In genomic region chr1:81682490-81682889, GRCh38 we compare ENCODE assay signal across 16 cellular contexts.
A peak's percentile ranks its signal among the peaks of the same experiment; 100 is the strongest.
DNase-seq lines count a peak whose midpoint lies in the region; ATAC-seq, FAIRE-seq and TF ChIP-seq lines count a peak whose summit lies in the region.
"Had no signal": no experiment of that assay in that cellular context is flagged by ENCODE, and none has a peak within 500 bp of the region (broad histone marks: within the 10 kb centered on the region; RNA-seq: fewer than 3 reads in every experiment).

No MANE protein-coding gene starts in this region.

- no peaks in the 10 kb centered on the region for H4K20me1 ChIP-seq in H1 (replicated peaks in 1 of 2; ENCODE audit: control insufficient read depth in 1 of 2, insufficient read depth in 2 of 2, low read length in 2 of 2)
- H4K20me1 ChIP-seq in Karpas-422 (ENCODE audit: insufficient read depth, low read depth, low read length): no peaks in the 10 kb centered on the region

- no peak overlapping the region for H3K4ac ChIP-seq in H1 (replicated peaks; ENCODE audit: insufficient read length, low read depth, low read length)

- H2AFZ ChIP-seq in H1 (ENCODE audit: low read length) (no peak overlapping the region), Karpas-422 (ENCODE audit: low read length) (no peak overlapping the region)
- H2AFZ ChIP-seq: parathyroid adenoma had no signal

- H3K23me2 ChIP-seq in H1 (ENCODE audit: low read depth, low read length): 0 out of 2 replicates have a peak, but pooled peaks cover 2% of the 10 kb centered on the region

- peak overlapping the region; percentile 3; the same call in 1 of the 2 replicates for H2BK12ac ChIP-seq in H1 (ENCODE audit: low read depth, low read length)

- H4K8ac ChIP-seq in H1 (ENCODE audit: extremely low read depth, insufficient read depth, low read length): no peak overlapping the region

- no peak overlapping the region for H3K56ac ChIP-seq in H1 (replicated peaks; ENCODE audit: insufficient read length, low read depth, low read length)

- H3K9me3 ChIP-seq in H1 (ENCODE audit: insufficient read depth in 2 of 2, low read depth in 1 of 2, low read length in 1 of 2) (no peaks in the 10 kb centered on the region; a peak in 1 of 4 replicates), Karpas-422 (ENCODE audit: low read length) (peaks cover 7% of the 10 kb centered on the region)
- H3K9me3 ChIP-seq: colonic mucosa had no signal

- H3K4me2 ChIP-seq in H1 (ENCODE audit: insufficient read depth in 1 of 2, low read depth in 2 of 2, low read length in 2 of 2): peak overlapping the region; percentile 44 to 58; a peak in 3 of 4 replicates
- no peak overlapping the region for H3K4me2 ChIP-seq in Karpas-422 (ENCODE audit: low read depth, low read length, poor library complexity, severe bottlenecking)

- FAIRE-seq in H1 (lab: Jason Lieb, UNC): peak; percentile 85
- FAIRE-seq: GM12878 had no signal

- peaks cover 6% of the 10 kb centered on the region for H3K9me3 Mint-ChIP-seq in Calu3 (ENCODE audit: low read depth, unreplicated experiment)
- peaks cover 28% of the 10 kb centered on the region for H3K9me3 Mint-ChIP-seq in nephron
- H3K9me3 Mint-ChIP-seq: activated naive CD4-positive, alpha-beta T cell treated with anti-CD3 and anti-CD28 coated beads, Interleukin-2, amount 50 U/mL, for 24 hours had no signal

- H2BK5ac ChIP-seq in H1 (ENCODE audit: low read depth, low read length): 0 out of 2 replicates have a peak overlapping the region, but pooled peaks have one; percentile 3

- no peak for TF ChIP-seq EP300 in H1 (IDR thresholded peaks at IDR 0.05; ENCODE audit: borderline replicate concordance in 1 of 2, low read depth in 2 of 2, low read length in 2 of 2)

- H3K79me2 ChIP-seq in H1 (ENCODE audit: control insufficient read depth in 1 of 2, insufficient read depth in 2 of 2, low read length in 2 of 2): no peaks in the 10 kb centered on the region
- H3K79me2 ChIP-seq in Karpas-422 (ENCODE audit: low read length): no peaks in the 10 kb centered on the region
- H3K79me2 ChIP-seq: parathyroid adenoma had no signal

- CTCF ChIA-PET in Calu3 (lab: Charles Lee) (interaction anchor here (0.6 to 0.8 kb wide), 3 partner anchors 13 to 140 kb away, joined by 3 to 4 read pairs (median 3); no protein-coding TSS in a partner anchor), H1 (lab: Charles Lee; ENCODE audit: partially characterized antibody) (no interaction called here)

- 0 out of 2 replicates have a peak overlapping the region, but pooled peaks have one; percentile 88 for H2BK20ac ChIP-seq in H1 (ENCODE audit: low read length)

- no peak overlapping the region for H4K5ac ChIP-seq in H1 (ENCODE audit: insufficient read length, low read depth, low read length)

- H3K36me3 Mint-ChIP-seq in Calu3 (ENCODE audit: insufficient read depth, unreplicated experiment) (peaks cover 12% of the 10 kb centered on the region), nephron (ENCODE audit: low read depth) (peaks cover 4% of the 10 kb centered on the region)
- H3K36me3 Mint-ChIP-seq: activated naive CD4-positive, alpha-beta T cell treated with anti-CD3 and anti-CD28 coated beads, Interleukin-2, amount 50 U/mL, for 24 hours had no signal

- H3K4me1 ChIP-seq in H1 (replicated peaks in 1 of 4; ENCODE audit: control insufficient read depth in 3 of 4, insufficient read depth in 4 of 4, low read length in 3 of 4) (peaks cover 5 to 27% (median 15%) of the 10 kb centered on the region in 4 experiments; a peak in 4 of 7 replicates), foreskin keratinocyte (no peaks in the 10 kb centered on the region), Karpas-422 (ENCODE audit: low read length) (no peaks in the 10 kb centered on the region)
- H3K4me1 ChIP-seq: colonic mucosa, parathyroid adenoma had no signal

- no peak overlapping the region; the same call in 1 of the 2 replicates for H3K18ac ChIP-seq in H1 (ENCODE audit: extremely low read depth, low read length)

- H4K91ac ChIP-seq in H1 (replicated peaks; ENCODE audit: insufficient read length, low read length): no peak overlapping the region

- intact Hi-C loops in Calu3 (cut with micrococcal nuclease; ENCODE audit: unreplicated experiment): loop anchor here (2.0 to 5.0 kb wide), 2 partner anchors 20 to 120 kb away; partner anchors contain the start of gene ADGRL2

- 51% methylated on average over 7 of the region's 7 CpGs; no CpG with 5 or more reads in 1 of the 2 experiments for WGBS in H1 (ENCODE audit: extremely low coverage in 1 of 2, insufficient coverage in 1 of 2, insufficient read length in 1 of 2, insufficient replicate concordance in 2 of 2, low coverage in 1 of 2, low lambda C conversion rate in 2 of 2, missing lambda C conversion rate in 1 of 2), 2 experiments

- H3K36me3 ChIP-seq in H1 (ENCODE audit: control insufficient read depth in 2 of 4, insufficient read depth in 4 of 4, low read length in 3 of 4) (peaks cover 0 to 2% (median 0%) of the 10 kb centered on the region in 4 experiments; a peak in 1 of 8 replicates), Karpas-422 (ENCODE audit: insufficient read depth, low read length) (no peaks in the 10 kb centered on the region)
- H3K36me3 ChIP-seq: colonic mucosa, WERI-Rb-1 had no signal

- H3K27ac ChIP-seq in H1 (ENCODE audit: low read depth, low read length) (0 out of 2 replicates have a peak overlapping the region, but pooled peaks have one; percentile 9), foreskin keratinocyte (no peak overlapping the region), Karpas-422 (ENCODE audit: low read length) (no peak overlapping the region)
- H3K27ac ChIP-seq: colonic mucosa, parathyroid adenoma, WERI-Rb-1 had no signal

- no peak overlapping the region for H3K14ac ChIP-seq in H1 (ENCODE audit: insufficient read length)

- H2BK120ac ChIP-seq in H1 (replicated peaks; ENCODE audit: low read depth, low read length): no peak overlapping the region

- TF ChIP-seq RAD21 in H1 (IDR thresholded peaks at IDR 0.05 in 1 of 2, conservative IDR thresholded peaks at IDR 0.05 in 1 of 2; ENCODE audit: low read depth in 2 of 2, low read length in 2 of 2): no peak

- no peak overlapping the region for H3K9ac ChIP-seq in H1 (replicated peaks in 1 of 4; ENCODE audit: extremely low read depth in 1 of 4, low read depth in 3 of 4, low read length in 3 of 4)
- no peak overlapping the region for H3K9ac ChIP-seq in Karpas-422 (ENCODE audit: low read length)
- H3K9ac ChIP-seq: parathyroid adenoma had no signal

- POLR2A ChIA-PET in H1 (lab: Charles Lee; ENCODE audit: partially characterized antibody): interaction anchor here (0.8 to 2.1 kb wide), 5 partner anchors 11 to 120 kb away, joined by 3 to 10 read pairs (median 3); no protein-coding TSS in a partner anchor

- H3K4me1 Mint-ChIP-seq in Calu3 (ENCODE audit: low read depth, unreplicated experiment) (peaks cover 42% of the 10 kb centered on the region), nephron (peaks cover 51% of the 10 kb centered on the region)
- H3K4me1 Mint-ChIP-seq: activated naive CD4-positive, alpha-beta T cell treated with anti-CD3 and anti-CD28 coated beads, Interleukin-2, amount 50 U/mL, for 24 hours had no signal

- no peaks in the 10 kb centered on the region for H3K79me1 ChIP-seq in H1 (ENCODE audit: low read depth, low read length)

- H3K9me2 ChIP-seq in Karpas-422 (replicated peaks; ENCODE audit: insufficient read depth, low read length): no peaks in the 10 kb centered on the region

- H3K4me3 Mint-ChIP-seq in Calu3 (ENCODE audit: low read depth, unreplicated experiment) (peak overlapping the region; percentile 42), nephron (no peak overlapping the region)
- H3K4me3 Mint-ChIP-seq: activated naive CD4-positive, alpha-beta T cell treated with anti-CD3 and anti-CD28 coated beads, Interleukin-2, amount 50 U/mL, for 24 hours had no signal

- TF ChIP-seq POLR2A in H1 (IDR thresholded peaks at IDR 0.05; ENCODE audit: control extremely low read depth in 1 of 2, low read depth in 2 of 2, low read length in 2 of 2): 0 out of 3 replicates have a peak, but pooled peaks of 1 of the 2 experiments have one; percentile 24

- no peak overlapping the region for H3K23ac ChIP-seq in H1 (ENCODE audit: insufficient read length)

- no TSS peak for BruUV-seq in Calu3 (replicated peaks; lab: Mats Ljungman, UMichigan)

- H3K27ac Mint-ChIP-seq in Calu3 (ENCODE audit: unreplicated experiment): no peak overlapping the region
- H3K27ac Mint-ChIP-seq in nephron: peak overlapping the region; percentile 49 to 85 (median 76)
- H3K27ac Mint-ChIP-seq: activated naive CD4-positive, alpha-beta T cell treated with anti-CD3 and anti-CD28 coated beads, Interleukin-2, amount 50 U/mL, for 24 hours had no signal

- H2BK15ac ChIP-seq in H1 (ENCODE audit: low read length): no peak overlapping the region

- H3K27me3 Mint-ChIP-seq in Calu3 (ENCODE audit: unreplicated experiment): no peaks in the 10 kb centered on the region
- H3K27me3 Mint-ChIP-seq in nephron (ENCODE audit: low read depth): no peaks in the 10 kb centered on the region
- H3K27me3 Mint-ChIP-seq: activated naive CD4-positive, alpha-beta T cell treated with anti-CD3 and anti-CD28 coated beads, Interleukin-2, amount 50 U/mL, for 24 hours had no signal

- TF ChIP-seq CTCF in Calu3 (IDR thresholded peaks at IDR 0.05; ENCODE audit: unreplicated experiment) (no peak), H1 (IDR thresholded peaks at IDR 0.05; ENCODE audit: control extremely low read depth in 1 of 3, insufficient read depth in 1 of 3, low read depth in 1 of 3, low read length in 3 of 3) (no peak), nephron (IDR thresholded peaks at IDR 0.05; ENCODE audit: unreplicated experiment in 3 of 3) (no peak), foreskin keratinocyte (conservative IDR thresholded peaks at IDR 0.05) (no peak)

- H3K27me3 ChIP-seq in H1 (replicated peaks in 1 of 4; ENCODE audit: control insufficient read depth in 3 of 4, extremely low read depth in 1 of 4, insufficient read depth in 3 of 4, low read length in 3 of 4) (no peaks in the 10 kb centered on the region), foreskin keratinocyte (no peaks in the 10 kb centered on the region), Karpas-422 (ENCODE audit: low read length) (no peaks in the 10 kb centered on the region)
- H3K27me3 ChIP-seq: colonic mucosa had no signal

- DNase-seq in Calu3 (peak; percentile 47), M059J (ENCODE audit: low read depth) (peak; percentile 68), H1 (ENCODE audit: low read depth in 1 of 2, low spot score in 2 of 2) (peak in 1 of 2 experiments; percentile 51), foreskin keratinocyte (no peak), Karpas-422 (no peak), D341Med (ENCODE audit: low spot score) (no peak)
- DNase-seq: colonic mucosa; midbrain; NCI-H2227 treated with DMSO at 0.1 percent for 48 hours; stimulated activated CD4-positive, alpha-beta T cell treated with anti-CD3 and anti-CD28 coated beads, Interleukin-2, amount 100 ng/mL, for 24 hours; WERI-Rb-1 had no signal

- H3K4me3 ChIP-seq in H1 (ENCODE audit: extremely low read depth in 1 of 4, insufficient read depth in 2 of 4, low read depth in 3 of 4, low read length in 4 of 4): no peak overlapping the region
- H3K4me3 ChIP-seq in Karpas-422 (ENCODE audit: low read length): no peak overlapping the region
- H3K4me3 ChIP-seq: colonic mucosa, GM12878 had no signal

- no peak overlapping the region for H2AK5ac ChIP-seq in H1 (ENCODE audit: low read depth, low read length)

- no peak for ATAC-seq in foreskin keratinocyte
- ATAC-seq in GM21423 (IDR thresholded peaks at IDR 0.05; ENCODE audit: unreplicated experiment): no peak

TF ChIP-seq in H1, 55 proteins besides CTCF, POLR2A, EP300 and RAD21 (continues in another document):
- no peak for TF ChIP-seq JUN (IDR thresholded peaks at IDR 0.05; ENCODE audit: low read depth, low read length)

Comparison
In these comparisons a context has a peak if more than half of its experiments do, and no peak if none do; other contexts are left out.
1. DNase-seq: peak in Calu3 (single experiment) and M059J (single experiment); none in foreskin keratinocyte (0 of 2), Karpas-422 (single experiment) and D341Med (single experiment).